8 cellular contexts compared by ENCODE assay signal in genomic region chr1:185595835-185596667, GRCh38.
DNase-seq lines count a peak whose midpoint lies in the region; ATAC-seq and TF ChIP-seq lines count a peak whose summit lies in the region.

No MANE protein-coding gene starts in this region.

- peaks cover 0 to 1% (median 0%) of the 10 kb centered on the region in 7 donors for H3K9me3 Mint-ChIP-seq in CD4-positive, CD25-positive, alpha-beta regulatory T cell

- H3K9ac ChIP-seq in NT2/D1 (ENCODE audit: insufficient read length, low read depth), result no peak overlapping the region

- H3K4me3 Mint-ChIP-seq in CD4-positive, CD25-positive, alpha-beta regulatory T cell, result no peak overlapping the region

- no peaks in the 10 kb centered on the region for H3K27me3 ChIP-seq in CD4-positive, CD25-positive, alpha-beta regulatory T cell (ENCODE audit: control insufficient read depth, insufficient read depth, low read length)
- no peaks in the 10 kb centered on the region for H3K27me3 ChIP-seq in NT2/D1 (ENCODE audit: insufficient read depth, insufficient read length)

- DNase-seq in CD4-positive, CD25-positive, alpha-beta regulatory T cell, result peak; percentile 27 to 68 (median 57)
- DNase-seq in NT2/D1 (ENCODE audit: low read depth, low spot score), result peak; percentile 66
- peak; percentile 54 for DNase-seq in activated CD8-positive, alpha-beta memory T cell treated with anti-CD3 and anti-CD28 coated beads, Interleukin-2, amount 50 U/mL, for 48 hours
- peak; percentile 55 for DNase-seq in fibroblast of pulmonary artery (ENCODE audit: low read depth)
- DNase-seq in retina, result peak; percentile 55
- DNase-seq in middle frontal gyrus (ENCODE audit: extremely low spot score, low spot score), result no peak

- TF ChIP-seq CTCF in fibroblast of pulmonary artery (IDR thresholded peaks at IDR 0.05; ENCODE audit: low read length, missing control alignments), result peak; percentile 92

- no peaks in the 10 kb centered on the region for H3K9me3 ChIP-seq in CD4-positive, CD25-positive, alpha-beta regulatory T cell (ENCODE audit: control insufficient read depth in 2 of 2, low read length in 2 of 2)
- no peaks in the 10 kb centered on the region for H3K9me3 ChIP-seq in NT2/D1 (ENCODE audit: insufficient read depth, low read length)

- no peaks in the 10 kb centered on the region for H3K36me3 ChIP-seq in CD4-positive, CD25-positive, alpha-beta regulatory T cell (ENCODE audit: control insufficient read depth, insufficient read depth, low read length)
- H3K36me3 ChIP-seq in NT2/D1 (ENCODE audit: insufficient read depth, insufficient read length, low read length), result no peaks in the 10 kb centered on the region

- H3K4me1 Mint-ChIP-seq in CD4-positive, CD25-positive, alpha-beta regulatory T cell, result peaks cover 24 to 39% (median 28%) of the 10 kb centered on the region in 4 donors

- no peaks in the 10 kb centered on the region for H3K36me3 Mint-ChIP-seq in CD4-positive, CD25-positive, alpha-beta regulatory T cell

- H3K27ac ChIP-seq in CD4-positive, CD25-positive, alpha-beta regulatory T cell (ENCODE audit: insufficient read depth, low read length, poor library complexity, severe bottlenecking), result no peak overlapping the region

- no peaks in the 10 kb centered on the region for H3K27me3 Mint-ChIP-seq in CD4-positive, CD25-positive, alpha-beta regulatory T cell

- ATAC-seq in CD4-positive, CD25-positive, alpha-beta regulatory T cell (ENCODE audit: low read depth in 2 of 2), result peak; percentile 81 to 84
- peak; percentile 84 for ATAC-seq in GM19025 (IDR thresholded peaks at IDR 0.05; ENCODE audit: low read depth, unreplicated experiment)
- ATAC-seq in HG03175 (IDR thresholded peaks at IDR 0.05; ENCODE audit: unreplicated experiment), result peak; percentile 85

- peak overlapping the region in 1 of 3 donors; percentile 39 for H3K27ac Mint-ChIP-seq in CD4-positive, CD25-positive, alpha-beta regulatory T cell

- H3K4me3 ChIP-seq in CD4-positive, CD25-positive, alpha-beta regulatory T cell (ENCODE audit: low read depth, low read length), result no peak overlapping the region
- H3K4me3 ChIP-seq in NT2/D1 (ENCODE audit: insufficient read length, low read depth), result no peak overlapping the region
- no peak overlapping the region for H3K4me3 ChIP-seq in fibroblast of pulmonary artery (replicated peaks; ENCODE audit: low read depth, low read length)

- peaks cover 14% of the 10 kb centered on the region for H3K4me1 ChIP-seq in CD4-positive, CD25-positive, alpha-beta regulatory T cell (ENCODE audit: control insufficient read depth, insufficient read depth, low read length, poor library complexity, severe bottlenecking)
- H3K4me1 ChIP-seq in NT2/D1 (ENCODE audit: insufficient read depth, insufficient read length), result no peaks in the 10 kb centered on the region
